Comparison of ENCODE assay signal across 8 cellular contexts in genomic region chrX:78517124-78517523, GRCh38.
DNase-seq lines count a peak whose midpoint lies in the region; ATAC-seq lines count a peak whose summit lies in the region.

No MANE protein-coding gene starts in this region.

- peaks cover 19% of the 10 kb centered on the region for H3K36me3 Mint-ChIP-seq in activated naive CD4-positive, alpha-beta T cell treated with anti-CD3 and anti-CD28 coated beads, Interleukin-2, amount 10 ng/mL, durations not matched to agents 7 days and 5 days

- peaks cover 15% of the 10 kb centered on the region for H3K9me3 Mint-ChIP-seq in activated naive CD4-positive, alpha-beta T cell treated with anti-CD3 and anti-CD28 coated beads, Interleukin-2, amount 10 ng/mL, durations not matched to agents 7 days and 5 days

- peak overlapping the region; percentile 94 for H3K27ac Mint-ChIP-seq in activated naive CD4-positive, alpha-beta T cell treated with anti-CD3 and anti-CD28 coated beads, Interleukin-2, amount 10 ng/mL, durations not matched to agents 7 days and 5 days

- peaks cover 49% of the 10 kb centered on the region for H3K4me1 Mint-ChIP-seq in activated naive CD4-positive, alpha-beta T cell treated with anti-CD3 and anti-CD28 coated beads, Interleukin-2, amount 10 ng/mL, durations not matched to agents 7 days and 5 days

- ATAC-seq in GM21367 (IDR thresholded peaks at IDR 0.05; ENCODE audit: unreplicated experiment) (peak; percentile 70), HG03575 (IDR thresholded peaks at IDR 0.05; ENCODE audit: extremely low read depth, insufficient number of reproducible peaks, low FRiP score, unreplicated experiment) (peak; percentile 57)

- DNase-seq in activated naive CD4-positive, alpha-beta T cell treated with anti-CD3 and anti-CD28 coated beads, Interleukin-2, amount 10 ng/mL, durations not matched to agents 7 days and 5 days, result peak; percentile 71
- peak; percentile 28 to 49 for DNase-seq in stimulated activated CD8-positive, alpha-beta memory T cell treated with anti-CD3 and anti-CD28 coated beads, Interleukin-7, amount 100 ng/mL, for 4 hours (ENCODE audit: low read depth in 2 of 2)
- no peak for DNase-seq in SIG-M5 treated with dmso at 0.1 percent for 504 hours (lab: John Stamatoyannopoulos, UW; ENCODE audit: unreplicated experiment)
- no peak for DNase-seq in NCI-H748 (lab: John Stamatoyannopoulos, UW; ENCODE audit: unreplicated experiment)
- DNase-seq in NCI-H2029 treated with DMSO at 0.1 percent for 48 hours (lab: John Stamatoyannopoulos, UW), result no peak
- no peak for DNase-seq in 8988T

- CTCF ChIA-PET in activated naive CD4-positive, alpha-beta T cell treated with anti-CD3 and anti-CD28 coated beads, Interleukin-2, amount 10 ng/mL, durations not matched to agents 7 days and 5 days (lab: Charles Lee), result no interaction called here

- no peaks in the 10 kb centered on the region for H3K27me3 Mint-ChIP-seq in activated naive CD4-positive, alpha-beta T cell treated with anti-CD3 and anti-CD28 coated beads, Interleukin-2, amount 10 ng/mL, durations not matched to agents 7 days and 5 days

- H3K4me3 Mint-ChIP-seq in activated naive CD4-positive, alpha-beta T cell treated with anti-CD3 and anti-CD28 coated beads, Interleukin-2, amount 10 ng/mL, durations not matched to agents 7 days and 5 days, result peak overlapping the region; percentile 4

Comparison
In these comparisons a context has a peak if more than half of its experiments do, and no peak if none do; other contexts are left out.
1. DNase-seq: peak in activated naive CD4-positive, alpha-beta T cell treated with anti-CD3 and anti-CD28 coated beads, Interleukin-2, amount 10 ng/mL, durations not matched to agents 7 days and 5 days (single experiment) and stimulated activated CD8-positive, alpha-beta memory T cell treated with anti-CD3 and anti-CD28 coated beads, Interleukin-7, amount 100 ng/mL, for 4 hours (2 of 2); none in SIG-M5 treated with dmso at 0.1 percent for 504 hours (single experiment), NCI-H748 (single experiment), NCI-H2029 treated with DMSO at 0.1 percent for 48 hours (single experiment) and 8988T (single experiment).